ENCODE assay signal across 10 cellular contexts in genomic region chr10:110192552-110192951, GRCh38. TPM values are rescaled to one million over a fixed set of nuclear protein-coding genes. Genes with fewer than 3 reads are reported as not detected.
A peak's percentile ranks its signal among the peaks of the same experiment; 100 is the strongest.
DNase-seq lines count a peak whose midpoint lies in the region; ATAC-seq and TF ChIP-seq lines count a peak whose summit lies in the region.
"Had no signal": no experiment of that assay in that cellular context is flagged by ENCODE, and none has a peak within 500 bp of the region (broad histone marks: within the 10 kb centered on the region; RNA-seq: fewer than 3 reads in every experiment).

No MANE protein-coding gene starts in this region.

- H3K27me3 ChIP-seq in H7 (ENCODE audit: control insufficient read depth, insufficient read depth, low read length): no peaks in the 10 kb centered on the region
- H3K27me3 ChIP-seq in right cardiac atrium (ENCODE audit: control insufficient read depth, insufficient read depth): no peaks in the 10 kb centered on the region
- H3K27me3 ChIP-seq in WERI-Rb-1 (ENCODE audit: insufficient read depth, low read depth, severe bottlenecking): no peaks in the 10 kb centered on the region
- H3K27me3 ChIP-seq: pancreas had no signal

- H3K27ac ChIP-seq in right cardiac atrium (ENCODE audit: low read length) (no peak overlapping the region), WERI-Rb-1 (no peak overlapping the region), caudate nucleus (ENCODE audit: low read depth, low read length) (no peak overlapping the region)
- H3K27ac ChIP-seq: pancreas had no signal

- H3K4me3 ChIP-seq in H7 (ENCODE audit: insufficient read depth, low read depth, low read length): no peak overlapping the region
- H3K4me3 ChIP-seq in right cardiac atrium (ENCODE audit: low read length): no peak overlapping the region
- H3K4me3 ChIP-seq in WERI-Rb-1 (ENCODE audit: low read depth, low read length): no peak overlapping the region
- H3K4me3 ChIP-seq: pancreas had no signal

- H3K36me3 ChIP-seq in H7 (replicated peaks; ENCODE audit: control insufficient read depth, insufficient read depth, low read length) (no peaks in the 10 kb centered on the region), WERI-Rb-1 (no peaks in the 10 kb centered on the region)
- H3K36me3 ChIP-seq: pancreas had no signal

- TF ChIP-seq CTCF in GM13977 (IDR thresholded peaks at IDR 0.05; ENCODE audit: extremely low read depth, insufficient read depth, missing control alignments): peak; percentile 50
- TF ChIP-seq CTCF in WERI-Rb-1 (IDR thresholded peaks at IDR 0.05; ENCODE audit: low read depth, low read length): no peak

- DNase-seq in GM13977 (ENCODE audit: low spot score) (no peak), H7 (peak; percentile 63), MV-4-11 (lab: John Stamatoyannopoulos, UW) (peak; percentile 83), right cardiac atrium (peak in 2 of 3 donors; percentile 44 to 46), WERI-Rb-1 (no peak), NCI-H526 (lab: John Stamatoyannopoulos, UW) (no peak), caudate nucleus (lab: John Stamatoyannopoulos, UW) (no peak)
- DNase-seq: DMS79, pancreas had no signal

- no peaks in the 10 kb centered on the region for H3K4me1 ChIP-seq in right cardiac atrium (ENCODE audit: control insufficient read depth, insufficient read depth, low read length)
- H3K4me1 ChIP-seq: pancreas had no signal

- in situ Hi-C loops in GM13977 (cut with MboI; ENCODE audit: low pct_unique_long_range_greater_than_20kb, low sequenced_read_pairs, unreplicated experiment): no loop called here

- peak; percentile 80 to 98 for ATAC-seq in right cardiac atrium
- no peak for ATAC-seq in activated CD4-positive, CD25-positive, alpha-beta regulatory T cell treated with anti-CD3 and anti-CD28 coated beads, Interleukin-2, amount 50 U/mL, for 24 hours
- ATAC-seq: pancreas had no signal

- intact Hi-C loops in right cardiac atrium (cut with DNase I): no loop called here

- H3K9me3 ChIP-seq in right cardiac atrium (ENCODE audit: control insufficient read depth, low read length): no peaks in the 10 kb centered on the region
- H3K9me3 ChIP-seq in WERI-Rb-1 (ENCODE audit: severe bottlenecking): peaks cover 4% of the 10 kb centered on the region
- H3K9me3 ChIP-seq: pancreas had no signal

- WGBS in right cardiac atrium: 55% methylated on average over 4 of the region's 4 CpGs

RNA-seq across cellular contexts. Expression of gene MXI1, which starts 14.9 kb away (rescaled TPM):
- 9.2 and 10.3 TPM in 2 replicates for total RNA-seq in H7 (2014; rRNA removed; shearing (Covaris generic))
- total RNA-seq in right cardiac atrium: 10 to 100 TPM; 57.5 to 91.3 (median 62.4) TPM
- polyA plus RNA-seq in right cardiac atrium: 35.5 TPM

Comparison
In these comparisons a context has a peak if more than half of its experiments do, and no peak if none do; other contexts are left out.
1. DNase-seq: peak in H7 (single experiment), MV-4-11 (single experiment) and right cardiac atrium (2 of 3); none in GM13977 (single experiment), WERI-Rb-1 (single experiment), NCI-H526 (0 of 2) and caudate nucleus (0 of 61).
2. ATAC-seq: peak in right cardiac atrium (2 of 2); none in activated CD4-positive, CD25-positive, alpha-beta regulatory T cell treated with anti-CD3 and anti-CD28 coated beads, Interleukin-2, amount 50 U/mL, for 24 hours (0 of 2).